20 cellular contexts compared by ENCODE assay signal in genomic region chr22:29083576-29084566, GRCh38. TPM values are rescaled to one million over a fixed set of nuclear protein-coding genes. Genes with fewer than 3 reads are reported as not detected.
DNase-seq lines count a peak whose midpoint lies in the region; ATAC-seq and TF ChIP-seq lines count a peak whose summit lies in the region.
"Had no signal": no experiment of that assay in that cellular context is flagged by ENCODE, and none has a peak within 500 bp of the region (broad histone marks: within the 10 kb centered on the region; RNA-seq: fewer than 3 reads in every experiment).

No MANE protein-coding gene starts in this region.

- no peak overlapping the region for H2BK120ac ChIP-seq in neuronal stem cell (ENCODE audit: low read depth, low read length)

- H3K23ac ChIP-seq in neuronal stem cell (ENCODE audit: low read depth, low read length, poor library complexity), result no peak overlapping the region

- H2BK12ac ChIP-seq in neuronal stem cell (ENCODE audit: low read length), result no peak overlapping the region

- H2AFZ ChIP-seq in neuronal stem cell (ENCODE audit: low read length), result no peak overlapping the region

- H3K27me3 ChIP-seq in lower lobe of right lung (ENCODE audit: low read depth) (no peaks in the 10 kb centered on the region), neuronal stem cell (ENCODE audit: control insufficient read depth in 3 of 3, insufficient read depth in 3 of 3, low read depth in 1 of 3, low read length in 3 of 3) (no peaks in the 10 kb centered on the region)
- H3K27me3 ChIP-seq: BE2C, heart right ventricle had no signal

- no peak overlapping the region for H3K14ac ChIP-seq in neuronal stem cell (ENCODE audit: low read length)

- no CpG with 5 or more reads among the region's 12 CpGs for WGBS in neuronal stem cell (ENCODE audit: extremely low coverage in 2 of 2, insufficient read length in 2 of 2, insufficient replicate concordance in 1 of 2), 2 donors

- peaks cover 3% of the 10 kb centered on the region for H3K79me1 ChIP-seq in neuronal stem cell (ENCODE audit: low read depth, low read length)

- in situ Hi-C loops in KBM-7 (cut with MboI; ENCODE audit: low pct_unique_long_range_greater_than_20kb, low sequenced_read_pairs), result no loop called here

- H3K4me3 ChIP-seq in lower lobe of right lung (no peak overlapping the region), neuronal stem cell (ENCODE audit: low read length in 2 of 2) (no peak overlapping the region)
- H3K4me3 ChIP-seq: heart right ventricle had no signal

- DNase-seq in EH (ENCODE audit: low read depth) (peak; percentile 86), HS-5 (ENCODE audit: low read depth) (peak; percentile 53), T1000 (lab: John Stamatoyannopoulos, UW) (peak; percentile 66), lower lobe of right lung (peak; percentile 57), neuronal stem cell (ENCODE audit: low spot score) (no peak), NCI-H524 (lab: John Stamatoyannopoulos, UW) (no peak), KBM-7 (no peak), amniotic stem cell (lab: John Stamatoyannopoulos, UW) (no peak)
- DNase-seq: activated CD4-positive, CD25-positive, alpha-beta regulatory T cell; BE2C; DMS79 treated with DMSO at 0.1 percent for 48 hours; heart right ventricle; NCI-H1436 treated with DMSO at 0.1 percent for 48 hours; NCI-H526 treated with DMSO at 0.1 percent for 48 hours; SHP77; stimulated activated CD4-positive, alpha-beta T cell treated with anti-CD3 and anti-CD28 coated beads, Interleukin-1b, Interleukin-23, amount 100 ng/mL, for 48 hours; stimulated activated CD8-positive, alpha-beta memory T cell treated with anti-CD3 and anti-CD28 coated beads, Interleukin-4, amount 100 ng/mL, for 48 hours had no signal

- H4K91ac ChIP-seq in neuronal stem cell (ENCODE audit: low read depth, low read length, poor library complexity), result no peak overlapping the region

- no peak overlapping the region for H2BK15ac ChIP-seq in neuronal stem cell (ENCODE audit: low read length)

- no peak overlapping the region for H3K4me2 ChIP-seq in neuronal stem cell (ENCODE audit: insufficient read depth, low read length, poor library complexity, severe bottlenecking)

- H3K9ac ChIP-seq in neuronal stem cell (ENCODE audit: low read depth, low read length, poor library complexity), result no peak overlapping the region

- no peak overlapping the region for H3K4ac ChIP-seq in neuronal stem cell (ENCODE audit: low read length)

- H2AK5ac ChIP-seq in neuronal stem cell (ENCODE audit: low read depth, low read length), result no peak overlapping the region

- peak overlapping the region; percentile 38 for H3K27ac ChIP-seq in lower lobe of right lung
- no peak overlapping the region for H3K27ac ChIP-seq in neuronal stem cell (replicated peaks; ENCODE audit: low read length)

- no peak overlapping the region for H3K18ac ChIP-seq in neuronal stem cell (ENCODE audit: low read length)

- TF ChIP-seq CTCF in lower lobe of right lung (IDR thresholded peaks at IDR 0.05), result no peak

- no peaks in the 10 kb centered on the region for H3K9me3 ChIP-seq in lower lobe of right lung
- H3K9me3 ChIP-seq in neuronal stem cell (replicated peaks in 1 of 2; ENCODE audit: control insufficient read depth in 2 of 2, insufficient read depth in 1 of 2, low read depth in 1 of 2, low read length in 2 of 2), result no peaks in the 10 kb centered on the region
- H3K9me3 ChIP-seq: BE2C, heart right ventricle had no signal

- no peak overlapping the region for H2BK5ac ChIP-seq in neuronal stem cell (ENCODE audit: low read length)

- ATAC-seq in lower lobe of right lung, result no peak
- ATAC-seq: heart right ventricle had no signal

- H3K36me3 ChIP-seq in lower lobe of right lung, result no peaks in the 10 kb centered on the region
- peaks cover 0 to 8% of the 10 kb centered on the region in 2 donors for H3K36me3 ChIP-seq in neuronal stem cell (replicated peaks in 1 of 2; ENCODE audit: control insufficient read depth in 2 of 2, insufficient read depth in 2 of 2, low read length in 2 of 2)
- H3K36me3 ChIP-seq: BE2C, heart right ventricle had no signal

- H3K4me1 ChIP-seq in lower lobe of right lung, result peaks cover 41% of the 10 kb centered on the region
- H3K4me1 ChIP-seq in neuronal stem cell (ENCODE audit: control insufficient read depth in 2 of 2, insufficient read depth in 1 of 2, low read depth in 1 of 2, low read length in 2 of 2), result peaks cover 2 to 3% of the 10 kb centered on the region in 2 donors

- H4K8ac ChIP-seq in neuronal stem cell (ENCODE audit: low read depth, low read length), result no peak overlapping the region

- intact Hi-C loops in lower lobe of right lung (cut with DNase I), result no loop called here

RNA-seq across cellular contexts. Expression of gene KREMEN1, which starts 11.0 kb away (rescaled TPM):
- 23.5 TPM for total RNA-seq in lower lobe of right lung
- polyA plus RNA-seq in neuronal stem cell (2013, experiment 1 of 2), result 2.0 TPM
- 2.2 TPM for polyA plus RNA-seq in neuronal stem cell (2013, experiment 2 of 2)

RNA-seq across cellular contexts. Expression of gene C22orf31, which starts 22.2 kb away (rescaled TPM):
- total RNA-seq in lower lobe of right lung, result not detected
- not detected for polyA plus RNA-seq in neuronal stem cell (2013, experiment 1 of 2)
- polyA plus RNA-seq in neuronal stem cell (2013, experiment 2 of 2), result not detected
- total RNA-seq: kidney epithelial cell, renal cortical epithelial cell, ureter had no signal
- polyA plus RNA-seq: heart right ventricle had no signal

Comparison
In these comparisons a context has a peak if more than half of its experiments do, and no peak if none do; other contexts are left out.
1. DNase-seq: peak in EH (single experiment), HS-5 (single experiment), T1000 (single experiment) and lower lobe of right lung (single experiment); none in neuronal stem cell (single experiment), NCI-H524 (0 of 2), KBM-7 (single experiment) and amniotic stem cell (single experiment).